8 cellular contexts compared by ENCODE assay signal in genomic region chr16:592518-593306, GRCh38. TPM values are rescaled to one million over a fixed set of nuclear protein-coding genes. Genes with fewer than 3 reads are reported as not detected.
DNase-seq lines count a peak whose midpoint lies in the region; ATAC-seq and TF ChIP-seq lines count a peak whose summit lies in the region.

No MANE protein-coding gene starts in this region.

- H2AFZ ChIP-seq in MM.1S (ENCODE audit: low read length) = no peak overlapping the region

- H3K4me2 ChIP-seq in MM.1S (ENCODE audit: low read depth, low read length) = no peak overlapping the region

- no peaks in the 10 kb centered on the region for H4K20me1 ChIP-seq in MM.1S (ENCODE audit: insufficient read depth, low read length)

- no peaks in the 10 kb centered on the region for H3K9me2 ChIP-seq in MM.1S (replicated peaks; ENCODE audit: insufficient read depth, low read length)

- no peak for TF ChIP-seq EP300 in Ishikawa (IDR thresholded peaks at IDR 0.05; ENCODE audit: borderline replicate concordance)

- ATAC-seq in foreskin keratinocyte (peak; percentile 45), GM19395 (IDR thresholded peaks at IDR 0.05; ENCODE audit: unreplicated experiment) (no peak)
- ATAC-seq in activated naive CD4-positive, alpha-beta T cell treated with anti-CD3 and anti-CD28 coated beads, Interleukin-2, amount 50 U/mL, for 72 hours = no peak

- peak overlapping the region in 1 of 2 donors; percentile 60 for H3K27ac Mint-ChIP-seq in activated naive CD4-positive, alpha-beta T cell treated with anti-CD3 and anti-CD28 coated beads, Interleukin-2, amount 50 U/mL, for 72 hours

- no peaks in the 10 kb centered on the region for H3K9me3 ChIP-seq in MM.1S (replicated peaks; ENCODE audit: insufficient read depth, low read length)

- TF ChIP-seq CTCF in foreskin keratinocyte (conservative IDR thresholded peaks at IDR 0.05) = peak; percentile 96
- TF ChIP-seq CTCF in MM.1S (IDR thresholded peaks at IDR 0.05; ENCODE audit: low read length) = no peak

- no peak overlapping the region for H3K9ac ChIP-seq in MM.1S (ENCODE audit: low read length)

- no peak overlapping the region for H3K4me3 ChIP-seq in MM.1S (ENCODE audit: low read length)

- DNase-seq in NOMO-1 treated with DMSO at 0.1 percent for 48 hours (lab: John Stamatoyannopoulos, UW; ENCODE audit: unreplicated experiment) (peak; percentile 93), foreskin keratinocyte (peak; percentile 77 to 89), smooth muscle cell of the brain vasculature (ENCODE audit: low read depth, low spot score) (peak; percentile 65), MM.1S (no peak)
- no peak for DNase-seq in stimulated activated CD4-positive, alpha-beta T cell treated with anti-CD3 and anti-CD28 coated beads, Interleukin-2, amount 100 ng/mL, for 48 hours
- no peak for DNase-seq in activated naive CD4-positive, alpha-beta T cell treated with anti-CD3 and anti-CD28 coated beads, Interleukin-2, amount 50 U/mL, for 72 hours (ENCODE audit: low spot score in 2 of 2)

- H3K36me3 Mint-ChIP-seq in activated naive CD4-positive, alpha-beta T cell treated with anti-CD3 and anti-CD28 coated beads, Interleukin-2, amount 50 U/mL, for 72 hours = peaks cover 6 to 17% of the 10 kb centered on the region in 2 donors

- peaks cover 81% of the 10 kb centered on the region for H3K79me2 ChIP-seq in MM.1S (ENCODE audit: low read length)

- no peaks in the 10 kb centered on the region for H3K36me3 ChIP-seq in MM.1S (replicated peaks; ENCODE audit: insufficient read depth, low read length)

- H3K4me1 ChIP-seq in foreskin keratinocyte = peaks cover 22% of the 10 kb centered on the region
- peaks cover 3% of the 10 kb centered on the region for H3K4me1 ChIP-seq in MM.1S (ENCODE audit: low read length)

- peaks cover 3% of the 10 kb centered on the region for H3K27me3 ChIP-seq in foreskin keratinocyte
- no peaks in the 10 kb centered on the region for H3K27me3 ChIP-seq in MM.1S (replicated peaks; ENCODE audit: insufficient read depth, low read length)

- H3K27ac ChIP-seq in foreskin keratinocyte = peak overlapping the region; percentile 35
- no peak overlapping the region for H3K27ac ChIP-seq in MM.1S (ENCODE audit: low read length)

- no peak for TF ChIP-seq RAD21 in Ishikawa (IDR thresholded peaks at IDR 0.05; ENCODE audit: low read depth)

- H3K9me3 Mint-ChIP-seq in activated naive CD4-positive, alpha-beta T cell treated with anti-CD3 and anti-CD28 coated beads, Interleukin-2, amount 50 U/mL, for 72 hours = no peaks in the 10 kb centered on the region

- peaks cover 9% of the 10 kb centered on the region; the same call in 1 of the 2 replicates for H3F3A ChIP-seq in MM.1S (ENCODE audit: insufficient read depth, low read length)

TF ChIP-seq in Ishikawa, 13 proteins besides CTCF, POLR2A, EP300 and RAD21:
- no peak; the same call in 1 of the 2 replicates for TF ChIP-seq NFIC (IDR thresholded peaks at IDR 0.05)
- TF ChIP-seq, protein P1, sequence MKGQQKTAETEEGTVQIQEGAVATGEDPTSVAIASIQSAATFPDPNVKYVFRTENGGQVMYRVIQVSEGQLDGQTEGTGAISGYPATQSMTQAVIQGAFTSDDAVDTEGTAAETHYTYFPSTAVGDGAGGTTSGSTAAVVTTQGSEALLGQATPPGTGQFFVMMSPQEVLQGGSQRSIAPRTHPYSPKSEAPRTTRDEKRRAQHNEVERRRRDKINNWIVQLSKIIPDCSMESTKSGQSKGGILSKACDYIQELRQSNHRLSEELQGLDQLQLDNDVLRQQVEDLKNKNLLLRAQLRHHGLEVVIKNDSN (IDR thresholded peaks at IDR 0.05) = peak; percentile 67
- TF ChIP-seq TCF12 (IDR thresholded peaks at IDR 0.05; ENCODE audit: low read depth) = no peak
- TF ChIP-seq TAF1 (IDR thresholded peaks at IDR 0.05; ENCODE audit: low read depth) = no peak
- no peak for TF ChIP-seq TEAD4 (IDR thresholded peaks at IDR 0.05)
- peak; percentile 74 for TF ChIP-seq CEBPB (IDR thresholded peaks at IDR 0.05)
- no peak for TF ChIP-seq EGR1 (IDR thresholded peaks at IDR 0.05)
- TF ChIP-seq CREB1 (IDR thresholded peaks at IDR 0.05; ENCODE audit: low read depth) = no peak
- TF ChIP-seq REST (IDR thresholded peaks at IDR 0.05; ENCODE audit: low read depth) = no peak
- no peak for TF ChIP-seq YY1 (IDR thresholded peaks at IDR 0.05; ENCODE audit: low read depth)
- TF ChIP-seq MAX (IDR thresholded peaks at IDR 0.05) = peak; percentile 93
TF ChIP-seq in Ishikawa: peak in this region for 3.

RNA-seq across cellular contexts. Expression of gene RAB40C, which starts 2.8 kb away (rescaled TPM):
- 10.9 and 11.2 TPM in 2 replicates for total RNA-seq in foreskin keratinocyte
- polyA plus RNA-seq in foreskin keratinocyte = 11.0 and 11.6 TPM in 2 replicates
- 10 to 100 TPM; 12.1 to 13.0 TPM for total RNA-seq in activated naive CD4-positive, alpha-beta T cell treated with anti-CD3 and anti-CD28 coated beads, Interleukin-2, amount 50 U/mL, for 72 hours

RNA-seq across cellular contexts. Expression of gene PIGQ, which starts 22.9 kb away (rescaled TPM):
- total RNA-seq in foreskin keratinocyte = 29.3 and 40.7 TPM in 2 replicates
- 31.4 and 37.2 TPM in 2 replicates for polyA plus RNA-seq in foreskin keratinocyte
- 10 to 100 TPM; 21.9 to 24.2 TPM for total RNA-seq in activated naive CD4-positive, alpha-beta T cell treated with anti-CD3 and anti-CD28 coated beads, Interleukin-2, amount 50 U/mL, for 72 hours

RNA-seq across cellular contexts. Expression of gene NHLRC4, which starts 25.9 kb away (rescaled TPM):
- total RNA-seq in foreskin keratinocyte = 0.18 and 0.41 TPM in 2 replicates
- 0.10 and 0.20 TPM in 2 replicates for polyA plus RNA-seq in foreskin keratinocyte
- 1 to 10 TPM in 1 of 2 donors, under 1 TPM in 1; 0.59 to 1.8 TPM for total RNA-seq in activated naive CD4-positive, alpha-beta T cell treated with anti-CD3 and anti-CD28 coated beads, Interleukin-2, amount 50 U/mL, for 72 hours

RNA-seq across cellular contexts. Expression of gene PRR35, which starts 32.5 kb away (rescaled TPM):
- not detected in 2 replicates for total RNA-seq in foreskin keratinocyte
- not detected in 2 replicates for polyA plus RNA-seq in foreskin keratinocyte
- total RNA-seq in activated naive CD4-positive, alpha-beta T cell treated with anti-CD3 and anti-CD28 coated beads, Interleukin-2, amount 50 U/mL, for 72 hours = not detected

RNA-seq across cellular contexts. Expression of gene WFIKKN1, which starts 38.1 kb away (rescaled TPM):
- total RNA-seq in foreskin keratinocyte = 0.07 TPM in 2 replicates
- polyA plus RNA-seq in foreskin keratinocyte = 0.02 and 0.08 TPM in 2 replicates
- under 1 TPM; 0.33 to 0.71 TPM for total RNA-seq in activated naive CD4-positive, alpha-beta T cell treated with anti-CD3 and anti-CD28 coated beads, Interleukin-2, amount 50 U/mL, for 72 hours

Comparison
In these comparisons a context has a peak if more than half of its experiments do, and no peak if none do; other contexts are left out.
1. DNase-seq: peak in NOMO-1 treated with DMSO at 0.1 percent for 48 hours (single experiment), foreskin keratinocyte (2 of 2) and smooth muscle cell of the brain vasculature (single experiment); none in stimulated activated CD4-positive, alpha-beta T cell treated with anti-CD3 and anti-CD28 coated beads, Interleukin-2, amount 100 ng/mL, for 48 hours (0 of 2), activated naive CD4-positive, alpha-beta T cell treated with anti-CD3 and anti-CD28 coated beads, Interleukin-2, amount 50 U/mL, for 72 hours (0 of 2) and MM.1S (single experiment).